Comparison of ENCODE assay signal across 25 cellular contexts in genomic region chr7:105030447-105030846, GRCh38. TPM values are rescaled to one million over a fixed set of nuclear protein-coding genes. Genes with fewer than 3 reads are reported as not detected.
DNase-seq lines count a peak whose midpoint lies in the region; ATAC-seq, FAIRE-seq and TF ChIP-seq lines count a peak whose summit lies in the region.
"Had no signal": no experiment of that assay in that cellular context is flagged by ENCODE, and none has a peak within 500 bp of the region (broad histone marks: within the 10 kb centered on the region; RNA-seq: fewer than 3 reads in every experiment).

No MANE protein-coding gene starts in this region.

- no peak overlapping the region for H3K4me2 ChIP-seq in K562 (ENCODE audit: insufficient read depth, low read length)
- H3K4me2 ChIP-seq: SK-N-SH had no signal

- peak overlapping the region; percentile 52 for H3K4me3 ChIP-seq in CD4-positive, CD25-positive, alpha-beta regulatory T cell (ENCODE audit: low read depth, low read length)
- H3K4me3 ChIP-seq in K562 (no peak overlapping the region), aorta (ENCODE audit: low read length in 2 of 2) (no peak overlapping the region)
- H3K4me3 ChIP-seq: ascending aorta, lower lobe of right lung, upper lobe of left lung had no signal

- FAIRE-seq in K562 (lab: Jason Lieb, UNC): no peak

- POLR2A ChIA-PET in activated CD4-positive, alpha-beta T cell treated with anti-CD3 and anti-CD28 coated beads for 36 hours (lab: Charles Lee): no interaction called here
- POLR2A ChIA-PET in K562 (lab: Yijun Ruan, JAX): interaction anchor here (6.6 kb wide), 1 partner anchor 15 kb away, joined by 144 read pairs; the partner anchor contains the start of gene KMT2E
- POLR2A ChIA-PET in WTC11 (lab: Charles Lee): no interaction called here

- CTCF ChIA-PET in activated CD4-positive, alpha-beta T cell treated with anti-CD3 and anti-CD28 coated beads for 36 hours (lab: Charles Lee): no interaction called here
- CTCF ChIA-PET in K562 (lab: Yijun Ruan, JAX; ENCODE audit: low intra/inter-chr PET ratio): no interaction called here
- CTCF ChIA-PET in WTC11 (lab: Charles Lee): no interaction called here

- TF ChIP-seq POLR2A in K562 (conservative IDR thresholded peaks at IDR 0.05): no peak

- H3K4me1 Mint-ChIP-seq in activated CD4-positive, alpha-beta T cell treated with anti-CD3 and anti-CD28 coated beads for 36 hours: peaks cover 77% of the 10 kb centered on the region
- peaks cover 35 to 82% (median 62%) of the 10 kb centered on the region in 4 donors for H3K4me1 Mint-ChIP-seq in CD4-positive, CD25-positive, alpha-beta regulatory T cell
- peaks cover 48 to 83% (median 69%) of the 10 kb centered on the region in 3 donors for H3K4me1 Mint-ChIP-seq in naive B cell
- peaks cover 17% of the 10 kb centered on the region for H3K4me1 Mint-ChIP-seq in WTC11

- no peak for TF ChIP-seq EP300 in K562 (IDR thresholded peaks at IDR 0.05; ENCODE audit: low read length)

- no peaks in the 10 kb centered on the region for H3K27me3 Mint-ChIP-seq in activated CD4-positive, alpha-beta T cell treated with anti-CD3 and anti-CD28 coated beads for 36 hours
- H3K27me3 Mint-ChIP-seq in CD4-positive, CD25-positive, alpha-beta regulatory T cell: no peaks in the 10 kb centered on the region
- H3K27me3 Mint-ChIP-seq in naive B cell (no peaks in the 10 kb centered on the region), WTC11 (ENCODE audit: low read depth) (no peaks in the 10 kb centered on the region)

- H3K27me3 ChIP-seq in CD4-positive, CD25-positive, alpha-beta regulatory T cell (ENCODE audit: control insufficient read depth, insufficient read depth, low read length): no peaks in the 10 kb centered on the region
- H3K27me3 ChIP-seq in K562 (ENCODE audit: control insufficient read depth in 2 of 2, insufficient read depth in 2 of 2, low read length in 2 of 2) (no peaks in the 10 kb centered on the region), aorta (ENCODE audit: control insufficient read depth in 1 of 2, insufficient read depth in 2 of 2, low read length in 1 of 2) (no peaks in the 10 kb centered on the region)
- H3K27me3 ChIP-seq: ascending aorta, upper lobe of left lung had no signal

- H3K9ac ChIP-seq in K562 (ENCODE audit: insufficient read depth in 1 of 2, low read depth in 2 of 2, low read length in 2 of 2): no peak overlapping the region
- H3K9ac ChIP-seq: SK-N-SH had no signal

- H3K36me3 Mint-ChIP-seq in activated CD4-positive, alpha-beta T cell treated with anti-CD3 and anti-CD28 coated beads for 36 hours (ENCODE audit: low read depth): peaks cover 42% of the 10 kb centered on the region
- H3K36me3 Mint-ChIP-seq in CD4-positive, CD25-positive, alpha-beta regulatory T cell: peaks cover 2% of the 10 kb centered on the region
- peaks cover 0 to 8% of the 10 kb centered on the region in 2 donors for H3K36me3 Mint-ChIP-seq in naive B cell
- H3K36me3 Mint-ChIP-seq in WTC11: no peaks in the 10 kb centered on the region

- intact Hi-C loops in activated CD4-positive, alpha-beta T cell treated with anti-CD3 and anti-CD28 coated beads for 36 hours (cut with DNase I, micrococcal nuclease): no loop called here
- intact Hi-C loops in K562 (cut with micrococcal nuclease): no loop called here
- intact Hi-C loops in aorta (cut with DNase I): no loop called here

- BruUV-seq in K562 (replicated peaks; lab: Mats Ljungman, UMichigan): no TSS peak

- no peak for TF ChIP-seq RAD21 in K562 (CRISPR knock-in tag; conservative IDR thresholded peaks at IDR 0.05 in 1 of 2, IDR thresholded peaks at IDR 0.05 in 1 of 2)

- no peak overlapping the region for H3K27ac ChIP-seq in CD4-positive, CD25-positive, alpha-beta regulatory T cell (ENCODE audit: insufficient read depth, low read length, poor library complexity, severe bottlenecking)
- H3K27ac ChIP-seq in K562 (ENCODE audit: extremely low read depth, low read depth, low read length): no peak overlapping the region
- H3K27ac ChIP-seq in aorta (ENCODE audit: low read depth in 1 of 2, low read length in 2 of 2): no peak overlapping the region
- H3K27ac ChIP-seq: ascending aorta, lower lobe of right lung, upper lobe of left lung had no signal

- in situ Hi-C loops in K562 (cut with MboI): no loop called here

- no peak for TF ChIP-seq CTCF in K562 (IDR thresholded peaks at IDR 0.05 in 2 of 3, conservative IDR thresholded peaks at IDR 0.05 in 1 of 3; ENCODE audit: insufficient read depth in 2 of 3, low read depth in 1 of 3, low read length in 3 of 3)
- TF ChIP-seq CTCF in WTC11 (IDR thresholded peaks at IDR 0.05): no peak

- peaks cover 80% of the 10 kb centered on the region for H3K4me1 ChIP-seq in CD4-positive, CD25-positive, alpha-beta regulatory T cell (ENCODE audit: control insufficient read depth, insufficient read depth, low read length, poor library complexity, severe bottlenecking)
- H3K4me1 ChIP-seq in K562 (replicated peaks in 1 of 2; ENCODE audit: control insufficient read depth in 2 of 2, insufficient read depth in 2 of 2, low read length in 2 of 2) (peaks cover 7 to 17% of the 10 kb centered on the region in 2 experiments; a peak in 3 of 5 replicates), aorta (ENCODE audit: control insufficient read depth in 1 of 2, insufficient read depth in 2 of 2, low read length in 2 of 2) (peaks cover 4 to 15% of the 10 kb centered on the region in 2 donors)

- H3K79me2 ChIP-seq in K562 (ENCODE audit: control insufficient read depth, insufficient read depth, low read length): peaks cover 98% of the 10 kb centered on the region

- DNase-seq in activated CD4-positive, alpha-beta T cell treated with anti-CD3 and anti-CD28 coated beads for 36 hours: no peak
- no peak for DNase-seq in activated CD4-positive, alpha-beta T cell treated with anti-CD3 and anti-CD28 coated beads, Interleukin-2, amount 50 U/mL, for 4 hours
- no peak for DNase-seq in CD4-positive, CD25-positive, alpha-beta regulatory T cell
- DNase-seq in K562 (ENCODE audit: extremely low read depth in 1 of 4, low spot score in 3 of 4) (no peak), naive B cell (no peak), WTC11 (ENCODE audit: low spot score) (no peak), aorta (no peak)
- DNase-seq in activated CD4-positive, alpha-beta T cell treated with anti-CD3 and anti-CD28 coated beads, Interleukin-2, amount 50 U/mL, for 1 hour: no peak
- DNase-seq: 8988T; activated effector memory CD4-positive, alpha-beta T cell treated with Interleukin-2 at 50 U/mL for 16 hours; Calu3; EL; hippocampal formation; Kasumi-1; lower lobe of right lung; NCI-H1694; NCI-H2171; NCI-H526; right cardiac atrium; SK-N-SH; stimulated activated CD4-positive, alpha-beta T cell treated with anti-CD3 and anti-CD28 coated beads, Interleukin-12 subunit alpha, Interleukin-12 subunit beta, amount 100 ng/mL, for 4 hours; stimulated activated CD4-positive, alpha-beta T cell treated with anti-CD3 and anti-CD28 coated beads, Interleukin-4, amount 100 ng/mL, for 4 hours; T1000; upper lobe of left lung had no signal

- H3K9me1 ChIP-seq in K562 (ENCODE audit: control insufficient read depth, insufficient read depth, low read length): no peaks in the 10 kb centered on the region

- no peak for ATAC-seq in activated CD4-positive, alpha-beta T cell treated with anti-CD3 and anti-CD28 coated beads for 36 hours
- ATAC-seq in CD4-positive, CD25-positive, alpha-beta regulatory T cell (ENCODE audit: low read depth in 2 of 2): no peak
- ATAC-seq in K562: no peak
- no peak for ATAC-seq in naive B cell (ENCODE audit: low read depth in 2 of 2)
- no peak for ATAC-seq in WTC11
- no peak for ATAC-seq in aorta (ENCODE audit: low FRiP score)
- ATAC-seq: lower lobe of right lung had no signal

- H3K4me3 Mint-ChIP-seq in activated CD4-positive, alpha-beta T cell treated with anti-CD3 and anti-CD28 coated beads for 36 hours: no peak overlapping the region
- peak overlapping the region in 3 of 4 donors; percentile 55 to 71 (median 69) for H3K4me3 Mint-ChIP-seq in CD4-positive, CD25-positive, alpha-beta regulatory T cell
- H3K4me3 Mint-ChIP-seq in naive B cell (peak overlapping the region in 1 of 8 donors; percentile 31), WTC11 (no peak overlapping the region)

- no peaks in the 10 kb centered on the region for H3K36me3 ChIP-seq in CD4-positive, CD25-positive, alpha-beta regulatory T cell (ENCODE audit: control insufficient read depth, insufficient read depth, low read length)
- H3K36me3 ChIP-seq in K562 (ENCODE audit: control insufficient read depth, insufficient read depth, low read length) (peaks cover 5% of the 10 kb centered on the region; the same call in 2 of the 3 replicates), aorta (ENCODE audit: control insufficient read depth in 1 of 2, insufficient read depth in 2 of 2, low read length in 1 of 2) (no peaks in the 10 kb centered on the region)
- H3K36me3 ChIP-seq: ascending aorta, lower lobe of right lung, upper lobe of left lung had no signal

- H2AFZ ChIP-seq in K562 (ENCODE audit: low read depth, low read length): no peak overlapping the region

- peaks cover 3% of the 10 kb centered on the region for H3K9me3 Mint-ChIP-seq in activated CD4-positive, alpha-beta T cell treated with anti-CD3 and anti-CD28 coated beads for 36 hours (ENCODE audit: low read depth)
- H3K9me3 Mint-ChIP-seq in CD4-positive, CD25-positive, alpha-beta regulatory T cell: no peaks in the 10 kb centered on the region
- no peaks in the 10 kb centered on the region for H3K9me3 Mint-ChIP-seq in naive B cell
- H3K9me3 Mint-ChIP-seq in WTC11: no peaks in the 10 kb centered on the region

- H3K27ac Mint-ChIP-seq in activated CD4-positive, alpha-beta T cell treated with anti-CD3 and anti-CD28 coated beads for 36 hours: peak overlapping the region; percentile 28
- H3K27ac Mint-ChIP-seq in CD4-positive, CD25-positive, alpha-beta regulatory T cell: peak overlapping the region; percentile 3 to 96 (median 8)
- H3K27ac Mint-ChIP-seq in naive B cell (peak overlapping the region in 5 of 6 donors; percentile 17 to 65 (median 54)), WTC11 (no peak overlapping the region)

- H3K9me3 ChIP-seq in CD4-positive, CD25-positive, alpha-beta regulatory T cell (ENCODE audit: control insufficient read depth in 2 of 2, low read length in 2 of 2): no peaks in the 10 kb centered on the region
- no peaks in the 10 kb centered on the region for H3K9me3 ChIP-seq in K562 (replicated peaks; ENCODE audit: control insufficient read depth, insufficient read depth, low read depth, low read length)
- no peaks in the 10 kb centered on the region for H3K9me3 ChIP-seq in aorta (ENCODE audit: control insufficient read depth, low read length)
- H3K9me3 ChIP-seq: ascending aorta, lower lobe of right lung, SK-N-SH, upper lobe of left lung had no signal

- H4K20me1 ChIP-seq in K562 (replicated peaks; ENCODE audit: control insufficient read depth, insufficient read depth, low read length): peaks cover 50% of the 10 kb centered on the region

RNA-seq across cellular contexts. Expression of gene KMT2E, which starts 16.4 kb away (rescaled TPM):
- 10 to 100 TPM; 94.4 to 99.3 TPM for total RNA-seq in activated CD4-positive, alpha-beta T cell treated with anti-CD3 and anti-CD28 coated beads for 36 hours
- 360 TPM for total RNA-seq in CD4-positive, CD25-positive, alpha-beta regulatory T cell
- polyA plus RNA-seq in CD4-positive, CD25-positive, alpha-beta regulatory T cell: 100 to 1,000 TPM; 146 to 197 (median 177) TPM
- 207 and 465 TPM in 2 replicates for total RNA-seq in K562 (2011; cell fraction: chromatin; rRNA removed; ENCODE audit: low replicate concordance)
- total RNA-seq in K562 (2011; cell fraction: nucleolus; rRNA removed): 88.1 and 130 TPM in 2 replicates
- total RNA-seq in K562 (2011; cell fraction: nucleoplasm; rRNA removed): 182 and 231 TPM in 2 replicates
- total RNA-seq in K562 (2014; rRNA removed) (33.5 and 38.1 TPM in 2 replicates), K562 (2014; rRNA removed; fragmentation: Illumina TruSeq; extraction: Trizol) (41.7 and 46.6 TPM in 2 replicates), K562 (2015; rRNA removed; fragmentation: Illumina TruSeq; extraction: Trizol) (38.6 and 39.9 TPM in 2 replicates), K562 (2021) (48.1 and 55.3 TPM in 2 replicates), WTC11 (2021) (51.4 to 52.3 TPM (median 51.8 TPM) in 3 replicates), aorta (100 to 1,000 TPM; 143 to 156 TPM)
- polyA plus RNA-seq in K562 (2011; rRNA removed) (11.1 and 14.5 TPM in 2 replicates), K562 (2014; fragmentation: Illumina TruSeq; extraction: Trizol) (33.8 and 38.7 TPM in 2 replicates), K562 (2014; fragmentation: Nextera tagmentation; extraction: Ambion mirVana) (10 to 100 TPM in 1 of 2 experiments, 1 to 10 TPM in 1; 8.9 to 15.9 TPM), K562 (2014; rRNA removed) (18.2 and 23.4 TPM in 2 replicates), naive B cell (ENCODE audit: low read depth in 6 of 6) (100 to 1,000 TPM; 165 to 343 (median 213) TPM), aorta (10 to 100 TPM; 16.5 to 25.4 TPM)
- polyA plus RNA-seq in K562 (2011; cell fraction: cytosol; rRNA removed): 7.9 and 14.7 TPM in 2 replicates
- polyA plus RNA-seq in K562 (2011; cell fraction: nucleus; rRNA removed): 55.0 and 72.1 TPM in 2 replicates
- 26.5 and 30.8 TPM in 2 replicates for polyA plus RNA-seq in K562 (2012)
- 84.5 and 96.0 TPM in 2 replicates for polyA minus RNA-seq in K562 (2011; rRNA and poly(A)+ RNA removed)
- polyA minus RNA-seq in K562 (2011; cell fraction: cytosol; rRNA and poly(A)+ RNA removed): 28.8 and 34.0 TPM in 2 replicates
- 110 and 143 TPM in 2 replicates for polyA minus RNA-seq in K562 (2011; cell fraction: nucleus; rRNA and poly(A)+ RNA removed)

Comparison
In these comparisons a context has a peak if more than half of its experiments do, and no peak if none do; other contexts are left out.
1. H3K4me3 Mint-ChIP-seq: peak in CD4-positive, CD25-positive, alpha-beta regulatory T cell (3 of 4); none in activated CD4-positive, alpha-beta T cell treated with anti-CD3 and anti-CD28 coated beads for 36 hours (single experiment) and WTC11 (single experiment).